In genomic region chr1:43706598-43707190, GRCh38 we compare ENCODE assay signal across 8 cellular contexts. TPM values are rescaled to one million over a fixed set of nuclear protein-coding genes. Genes with fewer than 3 reads are reported as not detected.
A peak's percentile ranks its signal among the peaks of the same experiment; 100 is the strongest.
DNase-seq lines count a peak whose midpoint lies in the region; ATAC-seq and TF ChIP-seq lines count a peak whose summit lies in the region.

No MANE protein-coding gene starts in this region.

- DNase-seq in Daoy (ENCODE audit: low read depth) (peak; percentile 48), T1000 (lab: John Stamatoyannopoulos, UW) (peak; percentile 14), epithelial cell of esophagus (ENCODE audit: low read depth) (peak; percentile 44), natural killer cell (no peak), vagina (ENCODE audit: extremely low spot score in 2 of 2) (no peak), middle frontal gyrus (ENCODE audit: extremely low spot score, low spot score) (no peak)

- H3K4me3 ChIP-seq in epithelial cell of esophagus (ENCODE audit: low read length) (peak overlapping the region; percentile 70), vagina (peak overlapping the region; percentile 67 to 84)

- intact Hi-C loops in natural killer cell (cut with micrococcal nuclease) (loop anchor here (2.0 kb wide), 1 partner anchor 56 kb away; the partner anchor contains the start of gene KDM4A), vagina (cut with DNase I) (no loop called here)

- H3K27ac ChIP-seq in vagina, result no peak overlapping the region

- no peaks in the 10 kb centered on the region for H3K27me3 ChIP-seq in vagina

- peaks cover 27% of the 10 kb centered on the region for H3K4me1 ChIP-seq in vagina

- ATAC-seq in HG03159 (IDR thresholded peaks at IDR 0.05; ENCODE audit: unreplicated experiment) (peak; percentile 24), natural killer cell (no peak), GM18870 (IDR thresholded peaks at IDR 0.05; ENCODE audit: unreplicated experiment) (no peak)

- peak overlapping the region; percentile 85 for H3K4me3 Mint-ChIP-seq in natural killer cell

- no peaks in the 10 kb centered on the region for H3K27me3 Mint-ChIP-seq in natural killer cell (ENCODE audit: low read depth in 2 of 2)

- H3K9me3 ChIP-seq in vagina, result no peaks in the 10 kb centered on the region

- no peak for TF ChIP-seq POLR2A in vagina (IDR thresholded peaks at IDR 0.05)

- H3K9me3 Mint-ChIP-seq in natural killer cell, result no peaks in the 10 kb centered on the region

- H3K36me3 ChIP-seq in vagina, result peaks cover 0 to 28% of the 10 kb centered on the region in 2 donors

- no peak for TF ChIP-seq CTCF in epithelial cell of esophagus (IDR thresholded peaks at IDR 0.05; ENCODE audit: insufficient read depth, low read depth, low read length, missing control alignments)
- TF ChIP-seq CTCF in natural killer cell (IDR thresholded peaks at IDR 0.05), result no peak
- no peak for TF ChIP-seq CTCF in vagina (IDR thresholded peaks at IDR 0.05)

- peaks cover 18 to 24% of the 10 kb centered on the region in 2 donors for H3K4me1 Mint-ChIP-seq in natural killer cell

- peaks cover 11% of the 10 kb centered on the region for H3K36me3 Mint-ChIP-seq in natural killer cell

- H3K27ac Mint-ChIP-seq in natural killer cell, result peak overlapping the region; percentile 38 to 78

RNA-seq across cellular contexts. Expression of gene ST3GAL3, which starts 0.6 kb away (rescaled TPM):
- 13.0 and 15.8 TPM in 2 replicates for total RNA-seq in Daoy (2014; rRNA removed; shearing (Covaris generic))
- total RNA-seq in natural killer cell (10 to 100 TPM; 22.2 to 27.3 (median 22.3) TPM), vagina (18.7 TPM)

RNA-seq across cellular contexts. Expression of gene KDM4A, which starts 56.7 kb away (rescaled TPM):
- total RNA-seq in Daoy (2014; rRNA removed; shearing (Covaris generic)), result 17.6 and 20.3 TPM in 2 replicates
- total RNA-seq in natural killer cell (10 to 100 TPM; 41.5 to 70.9 (median 58.1) TPM), vagina (21.9 TPM)

Comparison
In these comparisons a context has a peak if more than half of its experiments do, and no peak if none do; other contexts are left out.
1. DNase-seq: peak in Daoy (single experiment), T1000 (single experiment) and epithelial cell of esophagus (single experiment); none in natural killer cell (single experiment), vagina (0 of 2) and middle frontal gyrus (single experiment).